In the genomic region with DNA sequence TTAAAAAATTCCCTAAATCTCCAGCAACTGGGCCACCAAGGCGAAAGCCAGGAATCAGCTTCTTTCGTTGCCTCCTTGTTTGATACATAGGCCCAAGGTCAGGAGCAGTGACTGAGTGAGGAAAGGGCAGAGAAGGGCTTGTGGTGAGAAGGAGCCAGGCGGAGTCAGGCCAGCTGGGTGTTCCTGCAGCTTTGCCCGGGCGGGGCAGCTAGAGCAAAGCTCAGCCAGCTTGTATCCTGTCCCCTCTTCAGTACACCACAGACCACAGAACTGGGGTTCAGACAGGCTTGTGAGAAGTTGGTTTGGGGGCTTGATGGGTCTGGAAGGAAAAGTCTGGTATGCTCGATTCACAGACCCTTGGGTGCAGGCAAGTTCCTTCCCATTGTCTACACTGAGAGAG, we compare ENCODE assay signal across 13 cellular contexts. TPM values are rescaled to one million over a fixed set of nuclear protein-coding genes. Genes with fewer than 3 reads are reported as not detected.
DNase-seq lines count a peak whose midpoint lies in the region; FAIRE-seq and TF ChIP-seq lines count a peak whose summit lies in the region.
"Had no signal": no experiment of that assay in that cellular context is flagged by ENCODE, and none has a peak within 500 bp of the region (broad histone marks: within the 10 kb centered on the region; RNA-seq: fewer than 3 reads in every experiment).

No MANE protein-coding gene starts in this region.

- no peak overlapping the region for H2BK20ac ChIP-seq in H9 (ENCODE audit: low read depth, low read length, poor library complexity, severe bottlenecking)

- intact Hi-C loops in activated CD4-positive, alpha-beta T cell treated with anti-CD3 and anti-CD28 coated beads, Interleukin-2, amount 10 ng/mL, durations not matched to agents 24 days and 14 days (cut with micrococcal nuclease): no loop called here
- intact Hi-C loops in activated T-helper 1 cell treated with anti-CD3 and anti-CD28 coated beads, Interleukin-12 subunit alpha, Interleukin-12 subunit beta, Interleukin-2, Interleukin-4 antibody, amounts not matched to agents 30 ng/mL and 10 ng/mL and 1 ng/mL, durations not matched to agents 14 hours and 24 hours and 36 hours (cut with micrococcal nuclease): no loop called here

- H3K4me3 Mint-ChIP-seq in activated CD4-positive, alpha-beta T cell treated with anti-CD3 and anti-CD28 coated beads, Interleukin-2, amount 10 ng/mL, durations not matched to agents 24 days and 14 days: peak overlapping the region; percentile 4
- no peak overlapping the region for H3K4me3 Mint-ChIP-seq in H9
- H3K4me3 Mint-ChIP-seq in activated T-helper 1 cell treated with anti-CD3 and anti-CD28 coated beads, Interleukin-12 subunit alpha, Interleukin-12 subunit beta, Interleukin-2, Interleukin-4 antibody, amounts not matched to agents 30 ng/mL and 10 ng/mL and 1 ng/mL, durations not matched to agents 14 hours and 24 hours and 36 hours: no peak overlapping the region

- no peak overlapping the region for H3K4me3 ChIP-seq in small intestine (ENCODE audit: low read depth in 1 of 2, low read length in 2 of 2)
- H3K4me3 ChIP-seq: K562 had no signal

- H3K27me3 ChIP-seq in H9 (ENCODE audit: insufficient read depth, low read length): no peaks in the 10 kb centered on the region
- no peaks in the 10 kb centered on the region for H3K27me3 ChIP-seq in small intestine (ENCODE audit: control insufficient read depth in 2 of 2, insufficient read depth in 2 of 2, low read length in 2 of 2)

- H2AK5ac ChIP-seq in H9 (ENCODE audit: insufficient read length, low read length): no peak overlapping the region

- H3K4me1 ChIP-seq in H9 (ENCODE audit: insufficient read depth, low read length) (no peaks in the 10 kb centered on the region), small intestine (ENCODE audit: control insufficient read depth in 2 of 2, insufficient read depth in 1 of 2, low read depth in 1 of 2, low read length in 1 of 2) (no peaks in the 10 kb centered on the region)

- no peak overlapping the region for H2BK5ac ChIP-seq in H9 (ENCODE audit: insufficient read length, low read length)

- no peak overlapping the region for H3K9ac ChIP-seq in H9 (ENCODE audit: extremely low read depth, insufficient read length, low read length)
- H3K9ac ChIP-seq: parathyroid adenoma had no signal

- H2BK12ac ChIP-seq in H9 (ENCODE audit: insufficient read length, low read depth, low read length): no peak overlapping the region

- H3K4me1 Mint-ChIP-seq in activated CD4-positive, alpha-beta T cell treated with anti-CD3 and anti-CD28 coated beads, Interleukin-2, amount 10 ng/mL, durations not matched to agents 24 days and 14 days: peaks cover 47% of the 10 kb centered on the region
- H3K4me1 Mint-ChIP-seq in H9: peaks cover 11 to 17% of the 10 kb centered on the region in 2 experiments
- H3K4me1 Mint-ChIP-seq in activated T-helper 1 cell treated with anti-CD3 and anti-CD28 coated beads, Interleukin-12 subunit alpha, Interleukin-12 subunit beta, Interleukin-2, Interleukin-4 antibody, amounts not matched to agents 30 ng/mL and 10 ng/mL and 1 ng/mL, durations not matched to agents 14 hours and 24 hours and 36 hours (ENCODE audit: low read depth): peaks cover 46% of the 10 kb centered on the region

- no peaks in the 10 kb centered on the region for H3K79me1 ChIP-seq in H9 (ENCODE audit: insufficient read depth, low read depth, low read length, poor library complexity, severe bottlenecking)

- no peak overlapping the region for H3T11ph ChIP-seq in H9 (ENCODE audit: low read length)

- H3K56ac ChIP-seq in H9 (ENCODE audit: insufficient read length, low read depth, low read length): no peak overlapping the region

- H3K9me3 Mint-ChIP-seq in activated CD4-positive, alpha-beta T cell treated with anti-CD3 and anti-CD28 coated beads, Interleukin-2, amount 10 ng/mL, durations not matched to agents 24 days and 14 days: no peaks in the 10 kb centered on the region
- no peaks in the 10 kb centered on the region for H3K9me3 Mint-ChIP-seq in H9
- H3K9me3 Mint-ChIP-seq in activated T-helper 1 cell treated with anti-CD3 and anti-CD28 coated beads, Interleukin-12 subunit alpha, Interleukin-12 subunit beta, Interleukin-2, Interleukin-4 antibody, amounts not matched to agents 30 ng/mL and 10 ng/mL and 1 ng/mL, durations not matched to agents 14 hours and 24 hours and 36 hours: no peaks in the 10 kb centered on the region

- H2AFZ ChIP-seq in H9 (ENCODE audit: low read length): no peak overlapping the region
- H2AFZ ChIP-seq: parathyroid adenoma had no signal

- no peak overlapping the region for H3K27ac ChIP-seq in H9 (ENCODE audit: insufficient read length, low read depth, low read length)
- no peak overlapping the region for H3K27ac ChIP-seq in small intestine (ENCODE audit: low read depth in 1 of 2, low read length in 1 of 2)
- H3K27ac ChIP-seq: parathyroid adenoma had no signal

- no peak overlapping the region for H2BK120ac ChIP-seq in H9 (ENCODE audit: low read depth, low read length, poor library complexity, severe bottlenecking)

- no peak for FAIRE-seq in small intestine (lab: Jason Lieb, UNC)
- FAIRE-seq: K562 had no signal

- H3K36me3 Mint-ChIP-seq in activated CD4-positive, alpha-beta T cell treated with anti-CD3 and anti-CD28 coated beads, Interleukin-2, amount 10 ng/mL, durations not matched to agents 24 days and 14 days (ENCODE audit: low read depth): peaks cover 32% of the 10 kb centered on the region
- peaks cover 15 to 42% (median 38%) of the 10 kb centered on the region in 3 experiments for H3K36me3 Mint-ChIP-seq in H9 (ENCODE audit: insufficient read depth in 1 of 3, low read depth in 3 of 3)
- H3K36me3 Mint-ChIP-seq in activated T-helper 1 cell treated with anti-CD3 and anti-CD28 coated beads, Interleukin-12 subunit alpha, Interleukin-12 subunit beta, Interleukin-2, Interleukin-4 antibody, amounts not matched to agents 30 ng/mL and 10 ng/mL and 1 ng/mL, durations not matched to agents 14 hours and 24 hours and 36 hours (ENCODE audit: low read depth): peaks cover 21% of the 10 kb centered on the region

- no peaks in the 10 kb centered on the region for H3K23me2 ChIP-seq in H9 (ENCODE audit: insufficient read length, low read depth, low read length, poor library complexity, severe bottlenecking)

- no peak overlapping the region for H3K23ac ChIP-seq in H9 (ENCODE audit: insufficient read length, low read depth, low read length)

- H4K91ac ChIP-seq in H9 (ENCODE audit: insufficient read length, low read depth, low read length): no peak overlapping the region

- no peak overlapping the region for H4K8ac ChIP-seq in H9 (replicated peaks; ENCODE audit: insufficient read length, low read depth, low read length)

- no peaks in the 10 kb centered on the region for H3K79me2 ChIP-seq in H9 (ENCODE audit: insufficient read depth, low read length)
- H3K79me2 ChIP-seq: parathyroid adenoma had no signal

- H3K27ac Mint-ChIP-seq in activated CD4-positive, alpha-beta T cell treated with anti-CD3 and anti-CD28 coated beads, Interleukin-2, amount 10 ng/mL, durations not matched to agents 24 days and 14 days: peak overlapping the region; percentile 4
- H3K27ac Mint-ChIP-seq in H9: no peak overlapping the region; a peak in 1 of 7 replicates
- H3K27ac Mint-ChIP-seq in activated T-helper 1 cell treated with anti-CD3 and anti-CD28 coated beads, Interleukin-12 subunit alpha, Interleukin-12 subunit beta, Interleukin-2, Interleukin-4 antibody, amounts not matched to agents 30 ng/mL and 10 ng/mL and 1 ng/mL, durations not matched to agents 14 hours and 24 hours and 36 hours: peak overlapping the region; percentile 10

- H3K9me3 ChIP-seq in H9 (ENCODE audit: control insufficient read depth, low read depth, low read length) (no peaks in the 10 kb centered on the region), small intestine (ENCODE audit: control insufficient read depth, low read depth) (no peaks in the 10 kb centered on the region)

- no peak for TF ChIP-seq CTCF in H9 (conservative IDR thresholded peaks at IDR 0.05)

- H3K4me2 ChIP-seq in H9 (ENCODE audit: insufficient read depth, insufficient read length, low read length): no peak overlapping the region

- no peak overlapping the region for H3K18ac ChIP-seq in H9 (ENCODE audit: insufficient read length, low read depth, low read length)

- H2BK15ac ChIP-seq in H9 (ENCODE audit: low read depth, low read length): no peak overlapping the region

- peak; percentile 63 for DNase-seq in activated CD4-positive, alpha-beta T cell treated with anti-CD3 and anti-CD28 coated beads, Interleukin-2, amount 10 ng/mL, durations not matched to agents 24 days and 14 days
- DNase-seq in activated CD4-positive, alpha-beta T cell treated with anti-CD3 and anti-CD28 coated beads for 4 hours: no peak
- DNase-seq in H9 (no peak), small intestine (peak; percentile 79), islet precursor cell (no peak), RPMI8226 (no peak), NCI-H1436 (lab: John Stamatoyannopoulos, UW) (no peak)
- no peak for DNase-seq in activated T-helper 1 cell treated with anti-CD3 and anti-CD28 coated beads, Interleukin-12 subunit alpha, Interleukin-12 subunit beta, Interleukin-2, Interleukin-4 antibody, amounts not matched to agents 30 ng/mL and 10 ng/mL and 1 ng/mL, durations not matched to agents 14 hours and 24 hours and 36 hours (ENCODE audit: low spot score)
- DNase-seq: central memory CD4-positive, alpha-beta T cell; NCI-H446 treated with DMSO at 0.1 percent for 48 hours had no signal

- WGBS in H9 (ENCODE audit: extremely low coverage, insufficient read length, low lambda C conversion rate): no CpG with 5 or more reads among the region's 6 CpGs
- WGBS in small intestine, 3 donors: 52 to 68% (median 54%) methylated on average over 6 of the region's 6 CpGs

- H3K36me3 ChIP-seq in small intestine (ENCODE audit: control insufficient read depth in 2 of 2, insufficient read depth in 2 of 2, low read length in 2 of 2): peaks cover 13 to 24% of the 10 kb centered on the region in 2 donors

- no peak overlapping the region for H3K4ac ChIP-seq in H9 (ENCODE audit: low read depth, low read length)

- H4K20me1 ChIP-seq in H9 (ENCODE audit: control insufficient read depth, insufficient read depth, insufficient read length): no peaks in the 10 kb centered on the region

- H4K5ac ChIP-seq in H9 (ENCODE audit: insufficient read length, low read depth, low read length): no peak overlapping the region

- H3K14ac ChIP-seq in H9 (ENCODE audit: insufficient read depth, low read length): peak overlapping the region; percentile 11; the same call in 1 of the 2 replicates

- H3K27me3 Mint-ChIP-seq in activated CD4-positive, alpha-beta T cell treated with anti-CD3 and anti-CD28 coated beads, Interleukin-2, amount 10 ng/mL, durations not matched to agents 24 days and 14 days: no peaks in the 10 kb centered on the region
- H3K27me3 Mint-ChIP-seq in H9 (ENCODE audit: low read depth): no peaks in the 10 kb centered on the region
- H3K27me3 Mint-ChIP-seq in activated T-helper 1 cell treated with anti-CD3 and anti-CD28 coated beads, Interleukin-12 subunit alpha, Interleukin-12 subunit beta, Interleukin-2, Interleukin-4 antibody, amounts not matched to agents 30 ng/mL and 10 ng/mL and 1 ng/mL, durations not matched to agents 14 hours and 24 hours and 36 hours (ENCODE audit: insufficient read depth): no peaks in the 10 kb centered on the region

RNA-seq across cellular contexts. Expression of a gene that starts 52.6 kb away (rescaled TPM):
- total RNA-seq in activated CD4-positive, alpha-beta T cell treated with anti-CD3 and anti-CD28 coated beads, Interleukin-2, amount 10 ng/mL, durations not matched to agents 24 days and 14 days: not detected in 2 replicates
- total RNA-seq in H9 (2021): 0.37 and 0.42 TPM in 2 replicates
- not detected in 2 replicates for total RNA-seq in activated T-helper 1 cell treated with anti-CD3 and anti-CD28 coated beads, Interleukin-12 subunit alpha, Interleukin-12 subunit beta, Interleukin-2, Interleukin-4 antibody, amounts not matched to agents 30 ng/mL and 10 ng/mL and 1 ng/mL, durations not matched to agents 14 hours and 24 hours and 36 hours
- 10 to 100 TPM; 13.8 to 44.9 (median 32.0) TPM for polyA plus RNA-seq in small intestine
- total RNA-seq: K562, left lobe of liver had no signal
- polyA plus RNA-seq: K562 had no signal

Comparison
In these comparisons a context has a peak if more than half of its experiments do, and no peak if none do; other contexts are left out.
1. DNase-seq: peak in activated CD4-positive, alpha-beta T cell treated with anti-CD3 and anti-CD28 coated beads, Interleukin-2, amount 10 ng/mL, durations not matched to agents 24 days and 14 days (single experiment) and small intestine (single experiment); none in activated CD4-positive, alpha-beta T cell treated with anti-CD3 and anti-CD28 coated beads for 4 hours (0 of 2), H9 (single experiment), activated T-helper 1 cell treated with anti-CD3 and anti-CD28 coated beads, Interleukin-12 subunit alpha, Interleukin-12 subunit beta, Interleukin-2, Interleukin-4 antibody, amounts not matched to agents 30 ng/mL and 10 ng/mL and 1 ng/mL, durations not matched to agents 14 hours and 24 hours and 36 hours (single experiment), islet precursor cell (single experiment), RPMI8226 (single experiment) and NCI-H1436 (single experiment).
2. H3K27ac Mint-ChIP-seq: peak in activated CD4-positive, alpha-beta T cell treated with anti-CD3 and anti-CD28 coated beads, Interleukin-2, amount 10 ng/mL, durations not matched to agents 24 days and 14 days (single experiment) and activated T-helper 1 cell treated with anti-CD3 and anti-CD28 coated beads, Interleukin-12 subunit alpha, Interleukin-12 subunit beta, Interleukin-2, Interleukin-4 antibody, amounts not matched to agents 30 ng/mL and 10 ng/mL and 1 ng/mL, durations not matched to agents 14 hours and 24 hours and 36 hours (single experiment); none in H9 (0 of 3).